Comparison of ENCODE assay signal across 8 cellular contexts in the genomic region with DNA sequence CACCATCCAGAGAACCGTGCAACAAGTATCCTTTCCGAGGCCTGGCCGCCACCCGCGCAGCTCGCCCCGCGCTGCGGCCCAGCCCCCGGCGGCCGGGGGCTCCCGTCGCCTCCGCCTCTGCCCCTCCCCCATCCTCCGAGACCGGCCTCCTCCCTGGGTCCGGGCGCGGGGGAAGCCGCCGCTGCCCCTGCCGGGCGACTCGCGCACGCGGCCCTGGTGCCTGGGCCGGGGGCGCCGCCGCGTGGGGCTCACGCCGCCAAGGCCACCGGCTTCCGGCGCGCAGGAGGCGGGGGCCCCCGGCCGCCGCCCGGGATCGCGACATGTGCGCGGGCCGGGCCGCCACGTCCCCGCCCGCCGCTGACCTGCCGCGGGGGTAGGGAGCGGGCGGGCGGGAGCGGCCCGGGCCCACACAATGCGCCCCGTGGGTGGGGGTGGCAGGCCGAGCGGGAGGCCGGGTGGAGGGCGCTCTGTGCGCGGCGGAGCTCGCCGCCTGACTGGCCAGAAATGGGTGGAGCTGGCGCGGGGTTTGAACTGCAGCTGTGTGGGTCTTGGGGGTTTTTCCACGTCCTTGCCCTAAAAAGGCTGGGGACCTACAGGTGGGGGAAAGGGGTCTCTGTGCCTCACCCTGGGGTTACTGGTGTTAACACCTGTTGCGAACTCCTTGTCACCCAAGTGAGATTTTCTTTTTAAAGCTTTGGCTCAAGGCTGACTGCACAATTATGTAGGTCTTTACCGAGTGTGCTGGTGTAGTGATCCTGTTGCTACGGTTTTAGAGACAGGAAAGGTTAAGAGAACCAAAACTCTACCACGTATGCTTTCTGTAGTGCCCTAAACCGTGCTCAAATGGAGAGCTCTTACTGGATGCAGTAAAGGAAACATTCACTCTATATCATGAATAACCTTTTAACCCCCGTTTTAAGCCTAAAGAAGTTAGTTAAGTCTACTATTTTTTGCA. TPM values are rescaled to one million over a fixed set of nuclear protein-coding genes. Genes with fewer than 3 reads are reported as not detected.
DNase-seq lines count a peak whose midpoint lies in the region; ATAC-seq and TF ChIP-seq lines count a peak whose summit lies in the region.

No MANE protein-coding gene starts in this region.

- peak overlapping the region; percentile 97 to 99 for H3K27ac ChIP-seq in liver (ENCODE audit: low read depth in 1 of 2, low read length in 2 of 2)

- H3K27me3 ChIP-seq in GM06990 (replicated peaks; ENCODE audit: control insufficient read depth, insufficient read depth, low read length) (no peaks in the 10 kb centered on the region), liver (ENCODE audit: control insufficient read depth in 4 of 4, insufficient read depth in 4 of 4, low read length in 3 of 4) (no peaks in the 10 kb centered on the region)

- H3K9ac ChIP-seq in liver (ENCODE audit: low read depth in 1 of 2, low read length in 2 of 2): peak overlapping the region; percentile 72 to 94

- H3K4me3 ChIP-seq in GM06990 (replicated peaks; ENCODE audit: low read depth, low read length) (peak overlapping the region; percentile 88), choroid plexus epithelial cell (ENCODE audit: low read depth, low read length) (peak overlapping the region; percentile 87), liver (ENCODE audit: low read depth in 1 of 3, low read length in 3 of 3) (peak overlapping the region; percentile 85 to 99 (median 96))

- TF ChIP-seq RAD21 in Ishikawa (IDR thresholded peaks at IDR 0.05; ENCODE audit: low read depth) (no peak), liver (IDR thresholded peaks at IDR 0.05) (no peak)

- DNase-seq in GM06990 (ENCODE audit: extremely low read depth, insufficient read length): peak; percentile 72
- peak; percentile 71 for DNase-seq in activated CD4-positive, CD25-positive, alpha-beta regulatory T cell treated with anti-CD3 and anti-CD28 coated beads, Interleukin-2, amount 50 U/mL, for 72 hours
- DNase-seq in choroid plexus epithelial cell (ENCODE audit: low read depth): peak; percentile 44
- DNase-seq in stimulated activated CD4-positive, alpha-beta T cell treated with anti-CD3 and anti-CD28 coated beads, Interleukin-4, amount 100 ng/mL, for 1 hour: peak; percentile 57
- DNase-seq in OCI-M2 (lab: John Stamatoyannopoulos, UW; ENCODE audit: unreplicated experiment): no peak

- peaks cover 0 to 26% (median 24%) of the 10 kb centered on the region in 4 donors for H3K4me1 ChIP-seq in liver (ENCODE audit: control insufficient read depth in 4 of 4, insufficient read depth in 4 of 4, low read length in 3 of 4)

- H3K36me3 ChIP-seq in GM06990 (ENCODE audit: control insufficient read depth, insufficient read depth, low read length): peaks cover 3% of the 10 kb centered on the region; the same call in 1 of the 2 replicates
- peaks cover 0 to 4% (median 2%) of the 10 kb centered on the region in 4 donors for H3K36me3 ChIP-seq in liver (ENCODE audit: control insufficient read depth in 4 of 4, insufficient read depth in 3 of 4, low read depth in 1 of 4, low read length in 3 of 4)

- peak; percentile 65 for ATAC-seq in GM21528 (IDR thresholded peaks at IDR 0.05; ENCODE audit: low FRiP score, unreplicated experiment)

- TF ChIP-seq EP300 in Ishikawa (IDR thresholded peaks at IDR 0.05; ENCODE audit: borderline replicate concordance): no peak

- WGBS in liver: under 1% methylated on average over 81 of the region's 81 CpGs

- no peak for TF ChIP-seq CTCF in GM06990 (IDR thresholded peaks at IDR 0.05; ENCODE audit: insufficient read depth, low read length, poor library complexity, severe bottlenecking)
- TF ChIP-seq CTCF in choroid plexus epithelial cell (conservative IDR thresholded peaks at IDR 0.05; ENCODE audit: low read depth, low read length): no peak
- no peak for TF ChIP-seq CTCF in liver (IDR thresholded peaks at IDR 0.05; ENCODE audit: low read depth, low read length, missing input control)

- H3K9me3 ChIP-seq in liver (ENCODE audit: control insufficient read depth in 4 of 4, low read length in 3 of 4): no peaks in the 10 kb centered on the region

TF ChIP-seq in Ishikawa, 13 proteins besides CTCF, POLR2A, EP300 and RAD21:
- 0 out of 2 replicates have a peak, but pooled peaks have one; percentile 34 for TF ChIP-seq ZBTB7A (IDR thresholded peaks at IDR 0.05; ENCODE audit: low read depth)
- TF ChIP-seq, protein P1, sequence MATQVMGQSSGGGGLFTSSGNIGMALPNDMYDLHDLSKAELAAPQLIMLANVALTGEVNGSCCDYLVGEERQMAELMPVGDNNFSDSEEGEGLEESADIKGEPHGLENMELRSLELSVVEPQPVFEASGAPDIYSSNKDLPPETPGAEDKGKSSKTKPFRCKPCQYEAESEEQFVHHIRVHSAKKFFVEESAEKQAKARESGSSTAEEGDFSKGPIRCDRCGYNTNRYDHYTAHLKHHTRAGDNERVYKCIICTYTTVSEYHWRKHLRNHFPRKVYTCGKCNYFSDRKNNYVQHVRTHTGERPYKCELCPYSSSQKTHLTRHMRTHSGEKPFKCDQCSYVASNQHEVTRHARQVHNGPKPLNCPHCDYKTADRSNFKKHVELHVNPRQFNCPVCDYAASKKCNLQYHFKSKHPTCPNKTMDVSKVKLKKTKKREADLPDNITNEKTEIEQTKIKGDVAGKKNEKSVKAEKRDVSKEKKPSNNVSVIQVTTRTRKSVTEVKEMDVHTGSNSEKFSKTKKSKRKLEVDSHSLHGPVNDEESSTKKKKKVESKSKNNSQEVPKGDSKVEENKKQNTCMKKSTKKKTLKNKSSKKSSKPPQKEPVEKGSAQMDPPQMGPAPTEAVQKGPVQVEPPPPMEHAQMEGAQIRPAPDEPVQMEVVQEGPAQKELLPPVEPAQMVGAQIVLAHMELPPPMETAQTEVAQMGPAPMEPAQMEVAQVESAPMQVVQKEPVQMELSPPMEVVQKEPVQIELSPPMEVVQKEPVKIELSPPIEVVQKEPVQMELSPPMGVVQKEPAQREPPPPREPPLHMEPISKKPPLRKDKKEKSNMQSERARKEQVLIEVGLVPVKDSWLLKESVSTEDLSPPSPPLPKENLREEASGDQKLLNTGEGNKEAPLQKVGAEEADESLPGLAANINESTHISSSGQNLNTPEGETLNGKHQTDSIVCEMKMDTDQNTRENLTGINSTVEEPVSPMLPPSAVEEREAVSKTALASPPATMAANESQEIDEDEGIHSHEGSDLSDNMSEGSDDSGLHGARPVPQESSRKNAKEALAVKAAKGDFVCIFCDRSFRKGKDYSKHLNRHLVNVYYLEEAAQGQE (IDR thresholded peaks at IDR 0.05; ENCODE audit: low read depth): no peak

TF ChIP-seq in liver, 16 proteins besides CTCF, POLR2A, EP300 and RAD21 (continues in another document):
- TF ChIP-seq SP1 (IDR thresholded peaks at IDR 0.05) (no peak), TAF1 (conservative IDR thresholded peaks at IDR 0.05) (no peak), HNF4A (conservative IDR thresholded peaks at IDR 0.05) (no peak), RXRA (IDR thresholded peaks at IDR 0.05) (no peak), NR2F2 (IDR thresholded peaks at IDR 0.05) (no peak), JUND (IDR thresholded peaks at IDR 0.05) (no peak), FOXA2 (IDR thresholded peaks at IDR 0.05) (no peak), GABPA (IDR thresholded peaks at IDR 0.05 in 1 of 2, conservative IDR thresholded peaks at IDR 0.05 in 1 of 2) (no peak), YY1 (IDR thresholded peaks at IDR 0.05) (no peak), FOXA1 (IDR thresholded peaks at IDR 0.05) (no peak), HNF4G (IDR thresholded peaks at IDR 0.05) (no peak)
- TF ChIP-seq, protein P2, sequence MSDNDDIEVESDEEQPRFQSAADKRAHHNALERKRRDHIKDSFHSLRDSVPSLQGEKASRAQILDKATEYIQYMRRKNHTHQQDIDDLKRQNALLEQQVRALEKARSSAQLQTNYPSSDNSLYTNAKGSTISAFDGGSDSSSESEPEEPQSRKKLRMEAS (IDR thresholded peaks at IDR 0.05): no peak
- TF ChIP-seq, protein P1 (IDR thresholded peaks at IDR 0.05): no peak
- TF ChIP-seq, protein P3, sequence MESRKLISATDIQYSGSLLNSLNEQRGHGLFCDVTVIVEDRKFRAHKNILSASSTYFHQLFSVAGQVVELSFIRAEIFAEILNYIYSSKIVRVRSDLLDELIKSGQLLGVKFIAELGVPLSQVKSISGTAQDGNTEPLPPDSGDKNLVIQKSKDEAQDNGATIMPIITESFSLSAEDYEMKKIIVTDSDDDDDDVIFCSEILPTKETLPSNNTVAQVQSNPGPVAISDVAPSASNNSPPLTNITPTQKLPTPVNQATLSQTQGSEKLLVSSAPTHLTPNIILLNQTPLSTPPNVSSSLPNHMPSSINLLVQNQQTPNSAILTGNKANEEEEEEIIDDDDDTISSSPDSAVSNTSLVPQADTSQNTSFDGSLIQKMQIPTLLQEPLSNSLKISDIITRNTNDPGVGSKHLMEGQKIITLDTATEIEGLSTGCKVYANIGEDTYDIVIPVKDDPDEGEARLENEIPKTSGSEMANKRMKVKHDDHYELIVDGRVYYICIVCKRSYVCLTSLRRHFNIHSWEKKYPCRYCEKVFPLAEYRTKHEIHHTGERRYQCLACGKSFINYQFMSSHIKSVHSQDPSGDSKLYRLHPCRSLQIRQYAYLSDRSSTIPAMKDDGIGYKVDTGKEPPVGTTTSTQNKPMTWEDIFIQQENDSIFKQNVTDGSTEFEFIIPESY (IDR thresholded peaks at IDR 0.05): no peak

RNA-seq across cellular contexts. Expression of a gene that starts 32.3 kb away (rescaled TPM):
- 10 to 100 TPM; 42.1 to 95.8 TPM for total RNA-seq in liver
- polyA plus RNA-seq in liver: 10 to 100 TPM in 1 of 2 donors, 1 to 10 TPM in 1; 5.7 to 16.2 TPM
